ENCODE assay signal across 13 cellular contexts in the genomic region with DNA sequence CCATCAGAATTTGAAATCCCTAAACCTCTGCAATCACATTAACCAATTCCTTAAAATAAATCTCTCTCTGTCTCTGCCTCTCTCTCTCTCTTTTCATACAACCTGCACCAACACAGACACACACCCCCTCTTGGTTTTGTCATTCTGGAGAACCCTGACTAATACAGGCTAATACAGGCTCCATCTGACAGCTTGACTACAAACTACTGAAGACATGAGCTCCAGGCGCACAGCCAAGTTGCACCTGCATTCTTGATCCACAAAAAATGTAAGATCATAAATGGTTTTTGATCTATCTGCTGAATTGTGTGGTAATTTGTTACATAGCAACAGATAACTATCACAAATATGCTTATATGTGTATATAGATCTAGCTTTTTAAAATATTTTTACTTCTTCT.
A peak's percentile ranks its signal among the peaks of the same experiment; 100 is the strongest.
DNase-seq lines count a peak whose midpoint lies in the region; ATAC-seq and TF ChIP-seq lines count a peak whose summit lies in the region.
"Had no signal": no experiment of that assay in that cellular context is flagged by ENCODE, and none has a peak within 500 bp of the region (broad histone marks: within the 10 kb centered on the region; RNA-seq: fewer than 3 reads in every experiment).

No MANE protein-coding gene starts in this region.

- H3K23ac ChIP-seq in mesenchymal stem cell (ENCODE audit: low read length in 2 of 2) = no peak overlapping the region

- H3K27me3 ChIP-seq in breast epithelium (no peaks in the 10 kb centered on the region), mesenchymal stem cell (ENCODE audit: control insufficient read depth in 1 of 2, insufficient read depth in 1 of 2, low read length in 2 of 2) (no peaks in the 10 kb centered on the region)
- H3K27me3 ChIP-seq: BE2C had no signal

- H3K4me3 ChIP-seq in breast epithelium (no peak overlapping the region), mesenchymal stem cell (ENCODE audit: insufficient read depth in 1 of 2, low read depth in 1 of 2, low read length in 2 of 2) (no peak overlapping the region)
- H3K4me3 ChIP-seq: GM12878, GM23338 had no signal

- 83% methylated on average over 1 of the region's 1 CpG for WGBS in mesenchymal stem cell

- peaks cover 6% of the 10 kb centered on the region for H3K4me1 Mint-ChIP-seq in MCF 10A (ENCODE audit: insufficient read depth, unreplicated experiment)
- H3K4me1 Mint-ChIP-seq: CD4-positive, alpha-beta memory T cell had no signal

- H3K9me3 ChIP-seq in breast epithelium = no peaks in the 10 kb centered on the region
- peaks cover 14% of the 10 kb centered on the region for H3K9me3 ChIP-seq in mesenchymal stem cell (ENCODE audit: control insufficient read depth, low read length)
- H3K9me3 ChIP-seq: BE2C had no signal

- H3K4me3 Mint-ChIP-seq in MCF 10A (ENCODE audit: unreplicated experiment) = no peak overlapping the region
- H3K4me3 Mint-ChIP-seq: CD4-positive, alpha-beta memory T cell; GM23338 had no signal

- DNase-seq in MCF 10A (ENCODE audit: unreplicated experiment) (no peak), breast epithelium (ENCODE audit: low spot score in 2 of 2) (no peak), amniotic epithelial cell (ENCODE audit: low read depth) (peak; percentile 7), head of caudate nucleus (peak in 41 of 42 donors; percentile 6 to 85 (median 56)), NK-92 (lab: John Stamatoyannopoulos, UW; ENCODE audit: unreplicated experiment) (no peak), mesenchymal stem cell (no peak)
- DNase-seq: BE2C; CD4-positive, alpha-beta memory T cell; DMS79 had no signal

- H3K36me3 ChIP-seq in breast epithelium = no peaks in the 10 kb centered on the region
- no peaks in the 10 kb centered on the region for H3K36me3 ChIP-seq in mesenchymal stem cell (ENCODE audit: control insufficient read depth in 1 of 2, insufficient read depth in 2 of 2, low read depth in 1 of 2, low read length in 2 of 2)
- H3K36me3 ChIP-seq: BE2C had no signal

- H4K8ac ChIP-seq in mesenchymal stem cell (ENCODE audit: low read length) = no peak overlapping the region

- no peak overlapping the region for H3K4me2 ChIP-seq in mesenchymal stem cell (ENCODE audit: low read length, poor library complexity, severe bottlenecking)
- H3K4me2 ChIP-seq: GM23338 had no signal

- no peak overlapping the region for H4K91ac ChIP-seq in mesenchymal stem cell (ENCODE audit: low read length)

- H2BK120ac ChIP-seq in mesenchymal stem cell (ENCODE audit: low read depth, low read length) = no peak overlapping the region

- no peak overlapping the region for H2BK12ac ChIP-seq in mesenchymal stem cell (ENCODE audit: low read length in 2 of 2)

- no peaks in the 10 kb centered on the region for H3K9me3 Mint-ChIP-seq in MCF 10A (ENCODE audit: unreplicated experiment)
- H3K9me3 Mint-ChIP-seq: GM23338 had no signal

- no peaks in the 10 kb centered on the region for H3K36me3 Mint-ChIP-seq in MCF 10A (ENCODE audit: insufficient read depth, unreplicated experiment)
- H3K36me3 Mint-ChIP-seq: CD4-positive, alpha-beta memory T cell had no signal

- H3K27ac ChIP-seq in breast epithelium (no peak overlapping the region), mesenchymal stem cell (ENCODE audit: low read length, poor library complexity, severe bottlenecking) (no peak overlapping the region)
- H3K27ac ChIP-seq: C4-2B had no signal

- no peaks in the 10 kb centered on the region for H3K79me1 ChIP-seq in mesenchymal stem cell (replicated peaks; ENCODE audit: low read length, poor library complexity, severe bottlenecking)

- H3K14ac ChIP-seq in mesenchymal stem cell (ENCODE audit: low read length in 2 of 2) = no peak overlapping the region

- no peak for ATAC-seq in GM21786 (IDR thresholded peaks at IDR 0.05; ENCODE audit: unreplicated experiment)
- ATAC-seq: GM12878 had no signal

- no peak overlapping the region for H2AK5ac ChIP-seq in mesenchymal stem cell (ENCODE audit: low read length, severe bottlenecking)

- peak overlapping the region; percentile 3 for H3K27ac Mint-ChIP-seq in MCF 10A (ENCODE audit: low read depth, unreplicated experiment)
- H3K27ac Mint-ChIP-seq: CD4-positive, alpha-beta memory T cell; GM23338 had no signal

- no peak for TF ChIP-seq POLR2A in breast epithelium (IDR thresholded peaks at IDR 0.05)

- CTCF ChIA-PET in MCF 10A (lab: Yijun Ruan, JAX) = no interaction called here

- no peaks in the 10 kb centered on the region for H3K4me1 ChIP-seq in breast epithelium
- no peaks in the 10 kb centered on the region for H3K4me1 ChIP-seq in mesenchymal stem cell (ENCODE audit: control insufficient read depth, insufficient read depth, low read depth, low read length)
- H3K4me1 ChIP-seq: BE2C had no signal

- intact Hi-C loops in MCF 10A (cut with micrococcal nuclease) (no loop called here), breast epithelium (cut with DNase I; ENCODE audit: low total_unique reads) (no loop called here), head of caudate nucleus (cut with DNase I) (no loop called here)

- TF ChIP-seq CTCF in MCF 10A (IDR thresholded peaks at IDR 0.05; ENCODE audit: unreplicated experiment) = no peak
- no peak for TF ChIP-seq CTCF in breast epithelium (IDR thresholded peaks at IDR 0.05)

- no peak overlapping the region for H3K4ac ChIP-seq in mesenchymal stem cell (ENCODE audit: low read depth in 1 of 2, low read length in 2 of 2)

- H2BK5ac ChIP-seq in mesenchymal stem cell (ENCODE audit: low read depth, low read length, poor library complexity, severe bottlenecking) = no peak overlapping the region

- no TSS peak for BruUV-seq in MCF 10A (replicated peaks; lab: Mats Ljungman, UMichigan)

- H3K9ac ChIP-seq in mesenchymal stem cell (ENCODE audit: low read length) = no peak overlapping the region

- no peak overlapping the region for H2BK15ac ChIP-seq in mesenchymal stem cell (ENCODE audit: low read depth, poor library complexity, severe bottlenecking)

- H3K27me3 Mint-ChIP-seq in MCF 10A (ENCODE audit: insufficient read depth, unreplicated experiment) = no peaks in the 10 kb centered on the region
- H3K27me3 Mint-ChIP-seq: CD4-positive, alpha-beta memory T cell had no signal

- POLR2A ChIA-PET in MCF 10A (lab: Yijun Ruan, JAX) = no interaction called here

- no peak overlapping the region for H3K18ac ChIP-seq in mesenchymal stem cell (ENCODE audit: low read depth in 1 of 2, low read length in 2 of 2)

- H2AFZ ChIP-seq in mesenchymal stem cell (ENCODE audit: low read depth, low read length) = no peak overlapping the region
- H2AFZ ChIP-seq: GM23338 had no signal

Comparison
In these comparisons a context has a peak if more than half of its experiments do, and no peak if none do; other contexts are left out.
1. DNase-seq: peak in amniotic epithelial cell (single experiment) and head of caudate nucleus (41 of 42); none in MCF 10A (single experiment), breast epithelium (0 of 2), NK-92 (single experiment) and mesenchymal stem cell (single experiment).